ENCODE assay signal across 12 cellular contexts in genomic region chr6:65638047-65638831, GRCh38.
A peak's percentile ranks its signal among the peaks of the same experiment; 100 is the strongest.
DNase-seq lines count a peak whose midpoint lies in the region; ATAC-seq and TF ChIP-seq lines count a peak whose summit lies in the region.
"Had no signal": no experiment of that assay in that cellular context is flagged by ENCODE, and none has a peak within 500 bp of the region (broad histone marks: within the 10 kb centered on the region; RNA-seq: fewer than 3 reads in every experiment).

No MANE protein-coding gene starts in this region.

- intact Hi-C loops in stomach (cut with DNase I; ENCODE audit: low total_unique reads): no loop called here

- H3K4me1 ChIP-seq in HEK293 (ENCODE audit: control insufficient read depth, insufficient read depth, low read length) (no peaks in the 10 kb centered on the region), RWPE2 (ENCODE audit: insufficient read depth, poor library complexity, severe bottlenecking) (no peaks in the 10 kb centered on the region), stomach (no peaks in the 10 kb centered on the region)
- H3K4me1 ChIP-seq: gastrocnemius medialis had no signal

- H3K4me3 ChIP-seq in AG04450 (ENCODE audit: low read depth, low read length) (no peak overlapping the region), HEK293 (ENCODE audit: low read depth, low read length) (no peak overlapping the region), RWPE2 (ENCODE audit: severe bottlenecking) (no peak overlapping the region), stomach (no peak overlapping the region), coronary artery (no peak overlapping the region)
- H3K4me3 ChIP-seq: gastrocnemius medialis had no signal

- TF ChIP-seq CTCF in AG04450 (IDR thresholded peaks at IDR 0.05; ENCODE audit: low read depth, low read length) (peak; percentile 25; the same call in 1 of the 2 replicates), HEK293 (tag by site-specific recombination; IDR thresholded peaks at IDR 0.05) (no peak), RWPE2 (IDR thresholded peaks at IDR 0.05; ENCODE audit: poor library complexity, severe bottlenecking) (peak; percentile 6), stomach (IDR thresholded peaks at IDR 0.05) (no peak), coronary artery (IDR thresholded peaks at IDR 0.05) (no peak)

- no peak for TF ChIP-seq POLR2A in stomach (IDR thresholded peaks at IDR 0.05)

- no peak overlapping the region for H3K27ac ChIP-seq in AG04450 (ENCODE audit: low read depth, low read length)
- no peak overlapping the region for H3K27ac ChIP-seq in HEK293 (ENCODE audit: extremely low read depth, low read depth, low read length)
- no peak overlapping the region for H3K27ac ChIP-seq in RWPE2 (ENCODE audit: poor library complexity, severe bottlenecking)
- H3K27ac ChIP-seq in stomach: no peak overlapping the region
- no peak overlapping the region for H3K27ac ChIP-seq in coronary artery
- H3K27ac ChIP-seq: gastrocnemius medialis, KMS-11 had no signal

- H3K9me3 ChIP-seq in AG04450 (ENCODE audit: control insufficient read depth, insufficient read depth, low read length) (peaks cover 7% of the 10 kb centered on the region; the same call in 1 of the 2 replicates), HEK293 (ENCODE audit: control insufficient read depth, insufficient read depth, low read depth, low read length) (no peaks in the 10 kb centered on the region), RWPE2 (ENCODE audit: severe bottlenecking) (no peaks in the 10 kb centered on the region), stomach (no peaks in the 10 kb centered on the region)
- H3K9me3 ChIP-seq: gastrocnemius medialis had no signal

- TF ChIP-seq EP300 in stomach (IDR thresholded peaks at IDR 0.05): no peak

- ATAC-seq in RWPE2 (ENCODE audit: low read depth) (no peak), esophagus mucosa (no peak), GM19463 (IDR thresholded peaks at IDR 0.05; ENCODE audit: unreplicated experiment) (no peak)
- ATAC-seq: activated CD8-positive, alpha-beta memory T cell treated with anti-CD3 and anti-CD28 coated beads, Interleukin-2, amount 10 ng/mL, durations not matched to agents 7 days and 5 days; gastrocnemius medialis had no signal

- DNase-seq in AG04450 (ENCODE audit: low read depth, low spot score) (no peak), RWPE2 (ENCODE audit: low spot score) (no peak), iPS-NIHi11 (ENCODE audit: low spot score) (peak; percentile 16), stomach (no peak), coronary artery (ENCODE audit: low spot score) (no peak)
- DNase-seq: activated CD8-positive, alpha-beta memory T cell treated with anti-CD3 and anti-CD28 coated beads, Interleukin-2, amount 10 ng/mL, durations not matched to agents 7 days and 5 days; SHP77 treated with DMSO at 0.1 percent for 48 hours had no signal

- no peaks in the 10 kb centered on the region for H3K27me3 ChIP-seq in AG04450 (ENCODE audit: control insufficient read depth, insufficient read depth, low read length)
- peaks cover 6% of the 10 kb centered on the region for H3K27me3 ChIP-seq in RWPE2 (ENCODE audit: insufficient read depth, poor library complexity, severe bottlenecking)
- no peaks in the 10 kb centered on the region for H3K27me3 ChIP-seq in stomach
- H3K27me3 ChIP-seq: gastrocnemius medialis had no signal

- CTCF ChIA-PET in AG04450 (lab: Charles Lee): no interaction called here
- CTCF ChIA-PET in HEK293 (lab: Yijun Ruan, JAX): interaction anchor here (0.5 to 1.8 kb wide), 5 partner anchors 14 to 1810 kb away, joined by 3 to 5 read pairs (median 4); no protein-coding TSS in a partner anchor

- POLR2A ChIA-PET in AG04450 (lab: Yijun Ruan, JAX) (no interaction called here), HEK293 (lab: Yijun Ruan, JAX) (no interaction called here)

- 82 to 91% (median 86%) methylated on average over 11 to 22 of the region's 22 CpGs for WGBS in stomach, 5 donors

- no peaks in the 10 kb centered on the region for H3K36me3 ChIP-seq in HEK293 (ENCODE audit: control insufficient read depth in 2 of 2, insufficient read depth in 1 of 2, low read length in 2 of 2)
- H3K36me3 ChIP-seq in RWPE2 (ENCODE audit: low read depth): no peaks in the 10 kb centered on the region
- no peaks in the 10 kb centered on the region for H3K36me3 ChIP-seq in stomach
- H3K36me3 ChIP-seq: gastrocnemius medialis had no signal

TF ChIP-seq in HEK293, 187 proteins besides CTCF, POLR2A, EP300 and RAD21:
- TF ChIP-seq ZNF654 (tag by site-specific recombination; IDR thresholded peaks at IDR 0.05; ENCODE audit: low read depth) (peak; percentile 27), ZNF561 (tag by site-specific recombination; IDR thresholded peaks at IDR 0.05; ENCODE audit: borderline replicate concordance) (no peak), ZNF404 (tag by site-specific recombination; IDR thresholded peaks at IDR 0.05) (no peak), ZNF548 (tag by site-specific recombination; IDR thresholded peaks at IDR 0.05) (no peak), ZNF26 (tag by site-specific recombination; IDR thresholded peaks at IDR 0.05) (no peak)

Comparison
In these comparisons a context has a peak if more than half of its experiments do, and no peak if none do; other contexts are left out.
1. CTCF ChIP-seq: peak in AG04450 (single experiment) and RWPE2 (single experiment); none in HEK293 (single experiment), stomach (0 of 7) and coronary artery (single experiment).